3 cellular contexts compared by ENCODE assay signal in the genomic region with DNA sequence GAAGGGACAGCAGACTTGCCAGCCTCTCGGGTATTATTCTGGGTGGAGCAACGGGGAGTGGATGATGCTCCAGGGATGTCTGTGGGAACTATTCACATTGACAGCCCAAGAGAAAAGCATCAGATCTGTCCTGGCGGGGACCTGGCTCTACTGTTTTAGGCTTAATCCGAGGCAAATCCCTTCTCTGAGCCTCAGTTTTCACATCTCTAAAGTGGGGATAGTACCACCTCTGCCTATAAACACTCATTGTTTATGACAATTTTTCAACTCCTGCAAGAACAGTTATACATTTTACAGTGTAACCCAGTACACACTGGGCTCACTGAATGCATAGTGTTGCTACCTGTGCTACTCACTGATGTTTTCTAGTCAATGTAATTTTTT.
TF ChIP-seq lines count a peak whose summit lies in the region.

No MANE protein-coding gene starts in this region.

TF ChIP-seq in SK-N-SH, 30 proteins besides CTCF, POLR2A, EP300 and RAD21:
- TF ChIP-seq POLR2AphosphoS5 (IDR thresholded peaks at IDR 0.05; ENCODE audit: low read depth, low read length): no peak
- TF ChIP-seq SIN3A (IDR thresholded peaks at IDR 0.05; ENCODE audit: borderline replicate concordance, low read depth, low read length): no peak

TF ChIP-seq in SK-N-SH treated with all-trans-retinoic acid at 6 μM for 48 hours, 23 proteins besides CTCF, POLR2A, EP300 and RAD21:
- TF ChIP-seq, protein P1, sequence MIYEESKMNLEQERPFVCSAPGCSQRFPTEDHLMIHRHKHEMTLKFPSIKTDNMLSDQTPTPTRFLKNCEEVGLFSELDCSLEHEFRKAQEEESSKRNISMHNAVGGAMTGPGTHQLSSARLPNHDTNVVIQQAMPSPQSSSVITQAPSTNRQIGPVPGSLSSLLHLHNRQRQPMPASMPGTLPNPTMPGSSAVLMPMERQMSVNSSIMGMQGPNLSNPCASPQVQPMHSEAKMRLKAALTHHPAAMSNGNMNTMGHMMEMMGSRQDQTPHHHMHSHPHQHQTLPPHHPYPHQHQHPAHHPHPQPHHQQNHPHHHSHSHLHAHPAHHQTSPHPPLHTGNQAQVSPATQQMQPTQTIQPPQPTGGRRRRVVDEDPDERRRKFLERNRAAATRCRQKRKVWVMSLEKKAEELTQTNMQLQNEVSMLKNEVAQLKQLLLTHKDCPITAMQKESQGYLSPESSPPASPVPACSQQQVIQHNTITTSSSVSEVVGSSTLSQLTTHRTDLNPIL (CRISPR knock-in tag; IDR thresholded peaks at IDR 0.05; ENCODE audit: low read depth): no peak

TF ChIP-seq in GM12878, 131 proteins besides CTCF, POLR2A, EP300 and RAD21:
- TF ChIP-seq HDAC6 (IDR thresholded peaks at IDR 0.05; ENCODE audit: unreplicated experiment) (no peak), YY1 (IDR thresholded peaks at IDR 0.05; ENCODE audit: low read depth, low read length) (no peak), RELA (IDR thresholded peaks at IDR 0.05; ENCODE audit: borderline replicate concordance, partially characterized antibody) (no peak), BMI1 (IDR thresholded peaks at IDR 0.05; ENCODE audit: borderline replicate concordance) (no peak), BHLHE40 (IDR thresholded peaks at IDR 0.05; ENCODE audit: borderline replicate concordance in 1 of 2, low read depth in 2 of 2, low read length in 1 of 2) (no peak), CEBPB (IDR thresholded peaks at IDR 0.05; ENCODE audit: borderline replicate concordance in 1 of 2, low read depth in 2 of 2, low read length in 2 of 2) (no peak), MEF2A (IDR thresholded peaks at IDR 0.05; ENCODE audit: insufficient read depth, low read depth, low read length) (no peak), EZH2 (IDR thresholded peaks at IDR 0.05; ENCODE audit: borderline replicate concordance, control insufficient read depth, low read depth, low read length) (no peak), STAT1 (conservative IDR thresholded peaks at IDR 0.05) (no peak), POU2F2 (IDR thresholded peaks at IDR 0.05; ENCODE audit: borderline replicate concordance, low read depth, low read length) (no peak), MYC (IDR thresholded peaks at IDR 0.05; ENCODE audit: insufficient read depth, insufficient read length, insufficient replicate concordance, low read length, severe bottlenecking) (no peak), PML (IDR thresholded peaks at IDR 0.05; ENCODE audit: low read length) (no peak)
- TF ChIP-seq, protein P2, sequence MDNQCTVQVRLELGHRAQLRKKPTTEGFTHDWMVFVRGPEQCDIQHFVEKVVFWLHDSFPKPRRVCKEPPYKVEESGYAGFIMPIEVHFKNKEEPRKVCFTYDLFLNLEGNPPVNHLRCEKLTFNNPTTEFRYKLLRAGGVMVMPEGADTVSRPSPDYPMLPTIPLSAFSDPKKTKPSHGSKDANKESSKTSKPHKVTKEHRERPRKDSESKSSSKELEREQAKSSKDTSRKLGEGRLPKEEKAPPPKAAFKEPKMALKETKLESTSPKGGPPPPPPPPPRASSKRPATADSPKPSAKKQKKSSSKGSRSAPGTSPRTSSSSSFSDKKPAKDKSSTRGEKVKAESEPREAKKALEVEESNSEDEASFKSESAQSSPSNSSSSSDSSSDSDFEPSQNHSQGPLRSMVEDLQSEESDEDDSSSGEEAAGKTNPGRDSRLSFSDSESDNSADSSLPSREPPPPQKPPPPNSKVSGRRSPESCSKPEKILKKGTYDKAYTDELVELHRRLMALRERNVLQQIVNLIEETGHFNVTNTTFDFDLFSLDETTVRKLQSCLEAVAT (IDR thresholded peaks at IDR 0.05): no peak
- TF ChIP-seq, protein P3, sequence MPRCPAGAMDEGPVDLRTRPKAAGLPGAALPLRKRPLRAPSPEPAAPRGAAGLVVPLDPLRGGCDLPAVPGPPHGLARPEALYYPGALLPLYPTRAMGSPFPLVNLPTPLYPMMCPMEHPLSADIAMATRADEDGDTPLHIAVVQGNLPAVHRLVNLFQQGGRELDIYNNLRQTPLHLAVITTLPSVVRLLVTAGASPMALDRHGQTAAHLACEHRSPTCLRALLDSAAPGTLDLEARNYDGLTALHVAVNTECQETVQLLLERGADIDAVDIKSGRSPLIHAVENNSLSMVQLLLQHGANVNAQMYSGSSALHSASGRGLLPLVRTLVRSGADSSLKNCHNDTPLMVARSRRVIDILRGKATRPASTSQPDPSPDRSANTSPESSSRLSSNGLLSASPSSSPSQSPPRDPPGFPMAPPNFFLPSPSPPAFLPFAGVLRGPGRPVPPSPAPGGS (IDR thresholded peaks at IDR 0.05; ENCODE audit: borderline replicate concordance, insufficient read depth, low read depth, low read length, poor library complexity, severe bottlenecking): no peak
- TF ChIP-seq, protein P4, sequence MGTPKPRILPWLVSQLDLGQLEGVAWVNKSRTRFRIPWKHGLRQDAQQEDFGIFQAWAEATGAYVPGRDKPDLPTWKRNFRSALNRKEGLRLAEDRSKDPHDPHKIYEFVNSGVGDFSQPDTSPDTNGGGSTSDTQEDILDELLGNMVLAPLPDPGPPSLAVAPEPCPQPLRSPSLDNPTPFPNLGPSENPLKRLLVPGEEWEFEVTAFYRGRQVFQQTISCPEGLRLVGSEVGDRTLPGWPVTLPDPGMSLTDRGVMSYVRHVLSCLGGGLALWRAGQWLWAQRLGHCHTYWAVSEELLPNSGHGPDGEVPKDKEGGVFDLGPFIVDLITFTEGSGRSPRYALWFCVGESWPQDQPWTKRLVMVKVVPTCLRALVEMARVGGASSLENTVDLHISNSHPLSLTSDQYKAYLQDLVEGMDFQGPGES (IDR thresholded peaks at IDR 0.05): no peak
- TF ChIP-seq, protein P5, sequence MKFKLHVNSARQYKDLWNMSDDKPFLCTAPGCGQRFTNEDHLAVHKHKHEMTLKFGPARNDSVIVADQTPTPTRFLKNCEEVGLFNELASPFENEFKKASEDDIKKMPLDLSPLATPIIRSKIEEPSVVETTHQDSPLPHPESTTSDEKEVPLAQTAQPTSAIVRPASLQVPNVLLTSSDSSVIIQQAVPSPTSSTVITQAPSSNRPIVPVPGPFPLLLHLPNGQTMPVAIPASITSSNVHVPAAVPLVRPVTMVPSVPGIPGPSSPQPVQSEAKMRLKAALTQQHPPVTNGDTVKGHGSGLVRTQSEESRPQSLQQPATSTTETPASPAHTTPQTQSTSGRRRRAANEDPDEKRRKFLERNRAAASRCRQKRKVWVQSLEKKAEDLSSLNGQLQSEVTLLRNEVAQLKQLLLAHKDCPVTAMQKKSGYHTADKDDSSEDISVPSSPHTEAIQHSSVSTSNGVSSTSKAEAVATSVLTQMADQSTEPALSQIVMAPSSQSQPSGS (IDR thresholded peaks at IDR 0.05; ENCODE audit: low read length): no peak
- TF ChIP-seq, protein P6, sequence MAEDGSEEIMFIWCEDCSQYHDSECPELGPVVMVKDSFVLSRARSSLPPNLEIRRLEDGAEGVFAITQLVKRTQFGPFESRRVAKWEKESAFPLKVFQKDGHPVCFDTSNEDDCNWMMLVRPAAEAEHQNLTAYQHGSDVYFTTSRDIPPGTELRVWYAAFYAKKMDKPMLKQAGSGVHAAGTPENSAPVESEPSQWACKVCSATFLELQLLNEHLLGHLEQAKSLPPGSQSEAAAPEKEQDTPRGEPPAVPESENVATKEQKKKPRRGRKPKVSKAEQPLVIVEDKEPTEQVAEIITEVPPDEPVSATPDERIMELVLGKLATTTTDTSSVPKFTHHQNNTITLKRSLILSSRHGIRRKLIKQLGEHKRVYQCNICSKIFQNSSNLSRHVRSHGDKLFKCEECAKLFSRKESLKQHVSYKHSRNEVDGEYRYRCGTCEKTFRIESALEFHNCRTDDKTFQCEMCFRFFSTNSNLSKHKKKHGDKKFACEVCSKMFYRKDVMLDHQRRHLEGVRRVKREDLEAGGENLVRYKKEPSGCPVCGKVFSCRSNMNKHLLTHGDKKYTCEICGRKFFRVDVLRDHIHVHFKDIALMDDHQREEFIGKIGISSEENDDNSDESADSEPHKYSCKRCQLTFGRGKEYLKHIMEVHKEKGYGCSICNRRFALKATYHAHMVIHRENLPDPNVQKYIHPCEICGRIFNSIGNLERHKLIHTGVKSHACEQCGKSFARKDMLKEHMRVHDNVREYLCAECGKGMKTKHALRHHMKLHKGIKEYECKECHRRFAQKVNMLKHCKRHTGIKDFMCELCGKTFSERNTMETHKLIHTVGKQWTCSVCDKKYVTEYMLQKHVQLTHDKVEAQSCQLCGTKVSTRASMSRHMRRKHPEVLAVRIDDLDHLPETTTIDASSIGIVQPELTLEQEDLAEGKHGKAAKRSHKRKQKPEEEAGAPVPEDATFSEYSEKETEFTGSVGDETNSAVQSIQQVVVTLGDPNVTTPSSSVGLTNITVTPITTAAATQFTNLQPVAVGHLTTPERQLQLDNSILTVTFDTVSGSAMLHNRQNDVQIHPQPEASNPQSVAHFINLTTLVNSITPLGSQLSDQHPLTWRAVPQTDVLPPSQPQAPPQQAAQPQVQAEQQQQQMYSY (CRISPR knock-in tag; IDR thresholded peaks at IDR 0.05): no peak
